In the genomic region with DNA sequence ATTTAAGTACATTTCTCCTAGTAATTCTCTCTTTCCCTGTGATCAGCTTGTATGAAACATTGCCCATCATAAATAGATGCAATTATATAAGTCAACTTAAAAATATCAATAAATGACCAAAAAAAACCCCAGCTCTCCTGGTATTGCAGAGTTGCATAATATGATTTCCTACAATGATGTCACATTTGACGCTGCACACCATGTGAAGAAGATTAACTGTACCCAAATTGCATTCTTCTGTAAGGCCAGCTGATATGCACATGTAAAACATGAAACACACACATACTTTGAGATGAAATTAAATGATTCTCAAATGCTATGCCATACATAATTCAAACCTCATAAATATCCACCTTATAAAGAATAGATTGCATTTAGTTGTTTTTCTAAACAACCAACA, we compare ENCODE assay signal across 30 cellular contexts.
DNase-seq lines count a peak whose midpoint lies in the region; ATAC-seq and TF ChIP-seq lines count a peak whose summit lies in the region.
"Had no signal": no experiment of that assay in that cellular context is flagged by ENCODE, and none has a peak within 500 bp of the region (broad histone marks: within the 10 kb centered on the region; RNA-seq: fewer than 3 reads in every experiment).

No MANE protein-coding gene starts in this region.

- no peak for TF ChIP-seq CTCF in AG09309 (IDR thresholded peaks at IDR 0.05; ENCODE audit: control insufficient read depth, insufficient read depth, low read depth, low read length, missing control alignments)
- TF ChIP-seq CTCF in cardiac fibroblast (IDR thresholded peaks at IDR 0.05; ENCODE audit: low read depth, low read length), result no peak
- TF ChIP-seq CTCF in fibroblast of pulmonary artery (IDR thresholded peaks at IDR 0.05; ENCODE audit: low read length, missing control alignments), result no peak
- TF ChIP-seq CTCF in right atrium auricular region (IDR thresholded peaks at IDR 0.05), result no peak

- no peaks in the 10 kb centered on the region for H3K9me3 ChIP-seq in right atrium auricular region
- H3K9me3 ChIP-seq: BLaER1 treated with 17β-estradiol and CSF1 and Interleukin-3, amounts not matched to agents 10 nM and 100 nM; SJCRH30 had no signal

- no peaks in the 10 kb centered on the region for H3K4me1 ChIP-seq in right atrium auricular region
- H3K4me1 ChIP-seq: BLaER1 treated with 17β-estradiol and CSF1 and Interleukin-3, amounts not matched to agents 10 nM and 100 nM; SJCRH30 had no signal

- DNase-seq in AG09309 (ENCODE audit: low read depth) (peak; percentile 4), SK-MEL-5 (ENCODE audit: low read depth, low spot score) (peak; percentile 29), cardiac fibroblast (ENCODE audit: low read depth in 2 of 2) (peak; percentile 21 to 52), fibroblast of pulmonary artery (ENCODE audit: low read depth) (peak; percentile 49), right atrium auricular region (ENCODE audit: low spot score) (no peak), Kasumi-1 (lab: John Stamatoyannopoulos, UW) (no peak), AG08396 (ENCODE audit: low spot score) (no peak)
- DNase-seq: ACHN; AML-193; CD4-positive, alpha-beta memory T cell; COR-L47; DMS53; GOT3; Karpas-422; MV-4-11; NCI-H1105; NCI-H1436 treated with DMSO at 0.1 percent for 48 hours; NCI-H1930; NCI-H2107; NCI-H446; NCI-H524 treated with DMSO at 0.1 percent for 48 hours; NCI-H774; PC-3; SJCRH30 had no signal

- no peak overlapping the region for H3K27ac ChIP-seq in right atrium auricular region
- H3K27ac ChIP-seq: 22Rv1; BLaER1 treated with 17β-estradiol and CSF1 and Interleukin-3, amounts not matched to agents 10 nM and 100 nM; SJCRH30 had no signal

- no peak overlapping the region for H3K4me3 ChIP-seq in AG09309 (ENCODE audit: control insufficient read depth, low read depth, low read length)
- H3K4me3 ChIP-seq in cardiac fibroblast (replicated peaks in 1 of 2; ENCODE audit: low read depth in 2 of 2, low read length in 2 of 2), result no peak overlapping the region
- no peak overlapping the region for H3K4me3 ChIP-seq in fibroblast of pulmonary artery (replicated peaks; ENCODE audit: low read depth, low read length)
- H3K4me3 ChIP-seq in right atrium auricular region, result no peak overlapping the region
- H3K4me3 ChIP-seq: BLaER1 treated with 17β-estradiol and CSF1 and Interleukin-3, amounts not matched to agents 10 nM and 100 nM; GM12878; SJCRH30 had no signal

- H3K27me3 ChIP-seq in right atrium auricular region, result no peaks in the 10 kb centered on the region
- H3K27me3 ChIP-seq: BLaER1 treated with 17β-estradiol and CSF1 and Interleukin-3, amounts not matched to agents 10 nM and 100 nM; SJCRH30 had no signal

- ATAC-seq in GM18909 (IDR thresholded peaks at IDR 0.05; ENCODE audit: poor library complexity, unreplicated experiment), result no peak
- ATAC-seq: GM12878, HepG2, PC-3, Right ventricle myocardium inferior had no signal

- H3K36me3 ChIP-seq in right atrium auricular region, result no peaks in the 10 kb centered on the region
- H3K36me3 ChIP-seq: BLaER1 treated with 17β-estradiol and CSF1 and Interleukin-3, amounts not matched to agents 10 nM and 100 nM; SJCRH30 had no signal

- in situ Hi-C loops in SK-MEL-5 (cut with HindIII; ENCODE audit: low pct_unique_long_range_greater_than_20kb, low sequenced_read_pairs), result no loop called here

Comparison
In these comparisons a context has a peak if more than half of its experiments do, and no peak if none do; other contexts are left out.
1. DNase-seq: peak in AG09309 (single experiment), SK-MEL-5 (single experiment), cardiac fibroblast (2 of 2) and fibroblast of pulmonary artery (single experiment); none in right atrium auricular region (single experiment), Kasumi-1 (0 of 2) and AG08396 (single experiment).